In genomic region chr15:94631608-94632007, GRCh38 we compare ENCODE assay signal across 14 cellular contexts.
DNase-seq lines count a peak whose midpoint lies in the region; ATAC-seq and TF ChIP-seq lines count a peak whose summit lies in the region.
"Had no signal": no experiment of that assay in that cellular context is flagged by ENCODE, and none has a peak within 500 bp of the region (broad histone marks: within the 10 kb centered on the region; RNA-seq: fewer than 3 reads in every experiment).

No MANE protein-coding gene starts in this region.

- no peaks in the 10 kb centered on the region for H3K9me2 ChIP-seq in OCI-LY7 (ENCODE audit: insufficient read depth, low read length)

- no peak overlapping the region for H2BK12ac ChIP-seq in mesenchymal stem cell (ENCODE audit: low read length in 2 of 2)

- H4K8ac ChIP-seq in mesenchymal stem cell (ENCODE audit: low read length), result no peak overlapping the region

- no peak for TF ChIP-seq CTCF in OCI-LY7 (conservative IDR thresholded peaks at IDR 0.05; ENCODE audit: low read length)

- H3K27ac ChIP-seq in OCI-LY7 (ENCODE audit: low read depth, low read length, poor library complexity, severe bottlenecking) (no peak overlapping the region), mesenchymal stem cell (ENCODE audit: low read length, poor library complexity, severe bottlenecking) (no peak overlapping the region)
- H3K27ac ChIP-seq: upper lobe of left lung had no signal

- H4K91ac ChIP-seq in mesenchymal stem cell (ENCODE audit: low read length), result no peak overlapping the region

- CTCF ChIA-PET in OCI-LY7 (lab: Charles Lee; ENCODE audit: unreplicated experiment), result no interaction called here

- 87% methylated on average over 6 of the region's 6 CpGs for WGBS in mesenchymal stem cell

- H3K4me1 ChIP-seq in OCI-LY7 (ENCODE audit: insufficient read depth, low read length, poor library complexity, severe bottlenecking), result peaks cover 11% of the 10 kb centered on the region
- no peaks in the 10 kb centered on the region for H3K4me1 ChIP-seq in mesenchymal stem cell (ENCODE audit: control insufficient read depth, insufficient read depth, low read depth, low read length)
- H3K4me1 ChIP-seq: BE2C, sigmoid colon, upper lobe of left lung had no signal

- no peak overlapping the region for H2AFZ ChIP-seq in OCI-LY7 (ENCODE audit: low read length)
- no peak overlapping the region for H2AFZ ChIP-seq in mesenchymal stem cell (ENCODE audit: low read depth, low read length)

- H3K18ac ChIP-seq in mesenchymal stem cell (ENCODE audit: low read depth in 1 of 2, low read length in 2 of 2), result no peak overlapping the region

- H2BK5ac ChIP-seq in mesenchymal stem cell (ENCODE audit: low read depth, low read length, poor library complexity, severe bottlenecking), result no peak overlapping the region

- H3K4me3 ChIP-seq in OCI-LY7 (ENCODE audit: low read depth, low read length, poor library complexity, severe bottlenecking), result no peak overlapping the region
- H3K4me3 ChIP-seq in mesenchymal stem cell (ENCODE audit: insufficient read depth in 1 of 2, low read depth in 1 of 2, low read length in 2 of 2), result no peak overlapping the region
- H3K4me3 ChIP-seq: sigmoid colon, upper lobe of left lung had no signal

- no peaks in the 10 kb centered on the region for H3K27me3 ChIP-seq in mesenchymal stem cell (ENCODE audit: control insufficient read depth in 1 of 2, insufficient read depth in 1 of 2, low read length in 2 of 2)
- H3K27me3 ChIP-seq: BE2C, sigmoid colon, upper lobe of left lung had no signal

- peak; percentile 84 for ATAC-seq in GM18508 (IDR thresholded peaks at IDR 0.05; ENCODE audit: insufficient read depth, unreplicated experiment)
- ATAC-seq in GM19455 (IDR thresholded peaks at IDR 0.05; ENCODE audit: unreplicated experiment), result peak; percentile 57
- peak; percentile 80 for ATAC-seq in HG02938 (IDR thresholded peaks at IDR 0.05; ENCODE audit: unreplicated experiment)

- H2AK5ac ChIP-seq in mesenchymal stem cell (ENCODE audit: low read length, severe bottlenecking), result no peak overlapping the region

- POLR2A ChIA-PET in OCI-LY7 (lab: Charles Lee), result interaction anchor here (0.6 kb wide), 1 partner anchor 594 kb away, joined by 3 read pairs; no protein-coding TSS in a partner anchor

- no TSS peak for BruUV-seq in OCI-LY7 (replicated peaks; lab: Mats Ljungman, UMichigan)

- no peaks in the 10 kb centered on the region for H3K79me1 ChIP-seq in mesenchymal stem cell (replicated peaks; ENCODE audit: low read length, poor library complexity, severe bottlenecking)

- H3K36me3 ChIP-seq in OCI-LY7 (ENCODE audit: insufficient read depth, low read length), result no peaks in the 10 kb centered on the region
- H3K36me3 ChIP-seq in mesenchymal stem cell (ENCODE audit: control insufficient read depth in 1 of 2, insufficient read depth in 2 of 2, low read depth in 1 of 2, low read length in 2 of 2), result no peaks in the 10 kb centered on the region
- H3K36me3 ChIP-seq: BE2C, sigmoid colon, upper lobe of left lung had no signal

- H2BK120ac ChIP-seq in mesenchymal stem cell (ENCODE audit: low read depth, low read length), result no peak overlapping the region

- no peaks in the 10 kb centered on the region for H4K20me1 ChIP-seq in OCI-LY7 (ENCODE audit: insufficient read depth, low read length)

- no peak overlapping the region for H3K4ac ChIP-seq in mesenchymal stem cell (ENCODE audit: low read depth in 1 of 2, low read length in 2 of 2)

- H3K14ac ChIP-seq in mesenchymal stem cell (ENCODE audit: low read length in 2 of 2), result no peak overlapping the region

- no peaks in the 10 kb centered on the region for H3K79me2 ChIP-seq in OCI-LY7 (ENCODE audit: insufficient read depth, low read depth, low read length)

- H3K4me2 ChIP-seq in OCI-LY7 (ENCODE audit: low read length), result peak overlapping the region; percentile 21
- no peak overlapping the region for H3K4me2 ChIP-seq in mesenchymal stem cell (ENCODE audit: low read length, poor library complexity, severe bottlenecking)

- H3K23ac ChIP-seq in mesenchymal stem cell (ENCODE audit: low read length in 2 of 2), result no peak overlapping the region

- DNase-seq in OCI-LY7 (ENCODE audit: low spot score), result peak; percentile 63
- no peak for DNase-seq in SIG-M5 treated with dmso at 0.1 percent for 504 hours (lab: John Stamatoyannopoulos, UW; ENCODE audit: unreplicated experiment)
- DNase-seq in mesenchymal stem cell, result no peak
- DNase-seq in T1000 (lab: John Stamatoyannopoulos, UW), result no peak
- DNase-seq in iPS-NIHi11 (ENCODE audit: low spot score), result no peak
- DNase-seq: BE2C, kidney, NCI-H1092 treated with DMSO at 0.1 percent for 48 hours, NCI-H524 treated with DMSO at 0.1 percent for 48 hours, sigmoid colon, upper lobe of left lung had no signal

- H2BK15ac ChIP-seq in mesenchymal stem cell (ENCODE audit: low read depth, poor library complexity, severe bottlenecking), result no peak overlapping the region

- no peak overlapping the region for H3K9ac ChIP-seq in mesenchymal stem cell (ENCODE audit: low read length)

- H3K9me3 ChIP-seq in OCI-LY7 (ENCODE audit: low read length) (no peaks in the 10 kb centered on the region), mesenchymal stem cell (ENCODE audit: control insufficient read depth, low read length) (no peaks in the 10 kb centered on the region)
- H3K9me3 ChIP-seq: BE2C, sigmoid colon, upper lobe of left lung had no signal

- intact Hi-C loops in OCI-LY7 (cut with micrococcal nuclease; ENCODE audit: unreplicated experiment), result no loop called here
